ENCODE assay signal across 9 cellular contexts in genomic region chr9:134205636-134206316, GRCh38. TPM values are rescaled to one million over a fixed set of nuclear protein-coding genes. Genes with fewer than 3 reads are reported as not detected.
A peak's percentile ranks its signal among the peaks of the same experiment; 100 is the strongest.
DNase-seq lines count a peak whose midpoint lies in the region; ATAC-seq and TF ChIP-seq lines count a peak whose summit lies in the region.
"Had no signal": no experiment of that assay in that cellular context is flagged by ENCODE, and none has a peak within 500 bp of the region (broad histone marks: within the 10 kb centered on the region; RNA-seq: fewer than 3 reads in every experiment).

No MANE protein-coding gene starts in this region.

- TF ChIP-seq CTCF in osteocyte (IDR thresholded peaks at IDR 0.05) (no peak), progenitor cell of endocrine pancreas (IDR thresholded peaks at IDR 0.05; ENCODE audit: unreplicated experiment) (no peak)

- DNase-seq in ELR (ENCODE audit: low read depth) = peak; percentile 9
- peak; percentile 83 for DNase-seq in NCI-H774 (lab: John Stamatoyannopoulos, UW)
- peak; percentile 84 for DNase-seq in fibroblast of the conjunctiva (ENCODE audit: low read depth)
- DNase-seq in osteocyte (ENCODE audit: extremely low spot score, unreplicated experiment) = no peak
- no peak for DNase-seq in SW480 (ENCODE audit: low spot score)
- DNase-seq in progenitor cell of endocrine pancreas (ENCODE audit: low spot score, unreplicated experiment) = no peak
- DNase-seq: erythroblast had no signal

- ATAC-seq in HG02852 (IDR thresholded peaks at IDR 0.05; ENCODE audit: unreplicated experiment) (no peak), GM21526 (IDR thresholded peaks at IDR 0.05; ENCODE audit: low FRiP score, unreplicated experiment) (no peak)

- H3K36me3 Mint-ChIP-seq in osteocyte (ENCODE audit: unreplicated experiment) = peaks cover 9% of the 10 kb centered on the region
- H3K36me3 Mint-ChIP-seq in progenitor cell of endocrine pancreas (ENCODE audit: insufficient read depth) = peaks cover 2% of the 10 kb centered on the region

- H3K27me3 Mint-ChIP-seq in osteocyte (ENCODE audit: unreplicated experiment) (no peaks in the 10 kb centered on the region), progenitor cell of endocrine pancreas (no peaks in the 10 kb centered on the region)

- H3K4me3 Mint-ChIP-seq in osteocyte (ENCODE audit: unreplicated experiment) (no peak overlapping the region), progenitor cell of endocrine pancreas (ENCODE audit: low read depth) (no peak overlapping the region)

- H3K4me1 Mint-ChIP-seq in osteocyte (ENCODE audit: unreplicated experiment) = peaks cover 33% of the 10 kb centered on the region
- H3K4me1 Mint-ChIP-seq in progenitor cell of endocrine pancreas (ENCODE audit: low read depth) = peaks cover 4% of the 10 kb centered on the region

- H3K9me3 Mint-ChIP-seq in osteocyte (ENCODE audit: unreplicated experiment) (peaks cover 22% of the 10 kb centered on the region), progenitor cell of endocrine pancreas (ENCODE audit: low read depth) (peaks cover 13% of the 10 kb centered on the region)

- H3K27ac Mint-ChIP-seq in osteocyte (ENCODE audit: unreplicated experiment) = peak overlapping the region; percentile 81
- H3K27ac Mint-ChIP-seq in progenitor cell of endocrine pancreas = no peak overlapping the region

RNA-seq across cellular contexts. Expression of gene RNU6ATAC, which starts 41.4 kb away (rescaled TPM):
- total RNA-seq in osteocyte (38.9 and 49.4 TPM in 2 replicates), progenitor cell of endocrine pancreas (107 and 116 TPM in 2 replicates)

Comparison
In these comparisons a context has a peak if more than half of its experiments do, and no peak if none do; other contexts are left out.
1. DNase-seq: peak in ELR (single experiment), NCI-H774 (single experiment) and fibroblast of the conjunctiva (single experiment); none in osteocyte (single experiment), SW480 (single experiment) and progenitor cell of endocrine pancreas (single experiment).